ENCODE assay signal across 8 cellular contexts in the genomic region with DNA sequence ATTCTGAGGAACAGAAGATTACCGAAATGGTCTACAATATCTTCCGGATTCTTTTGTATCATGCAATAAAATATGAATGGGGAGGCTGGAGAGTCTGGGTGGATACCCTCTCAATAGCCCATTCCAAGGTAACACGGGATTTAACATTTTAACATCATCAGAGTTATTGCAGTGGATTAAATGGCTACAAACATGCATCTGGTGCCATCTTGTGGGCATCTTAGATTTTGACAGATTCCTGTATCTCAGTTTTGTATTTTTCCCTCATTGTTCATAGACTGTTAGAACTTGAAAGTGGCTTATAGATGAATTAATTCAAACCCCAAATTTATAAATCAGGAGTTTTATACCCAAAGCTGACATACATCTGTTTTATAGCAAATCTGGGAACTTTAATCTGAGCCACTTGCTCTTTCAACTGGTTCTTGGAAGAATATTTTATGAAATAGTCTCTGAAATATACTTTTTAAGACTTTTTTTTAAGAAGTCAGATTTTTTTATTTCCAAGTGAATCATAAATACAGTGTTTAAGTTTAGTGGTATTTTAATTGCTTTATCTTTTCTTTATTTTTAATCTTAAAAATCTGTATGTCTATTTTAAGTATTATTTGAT.
A peak's percentile ranks its signal among the peaks of the same experiment; 100 is the strongest.
DNase-seq lines count a peak whose midpoint lies in the region; ATAC-seq and TF ChIP-seq lines count a peak whose summit lies in the region.

No MANE protein-coding gene starts in this region.

- no peaks in the 10 kb centered on the region for H3K9me3 ChIP-seq in naive thymus-derived CD4-positive, alpha-beta T cell (ENCODE audit: control insufficient read depth in 2 of 3, low read length in 3 of 3)

- H3K4me1 Mint-ChIP-seq in activated CD4-positive, alpha-beta T cell treated with anti-CD3 and anti-CD28 coated beads for 36 hours: peaks cover 2% of the 10 kb centered on the region
- H3K4me1 Mint-ChIP-seq in naive thymus-derived CD4-positive, alpha-beta T cell: peaks cover under 1 to 15% (median 4%) of the 10 kb centered on the region in 7 donors

- no peaks in the 10 kb centered on the region for H3K27me3 ChIP-seq in naive thymus-derived CD4-positive, alpha-beta T cell (ENCODE audit: control insufficient read depth in 2 of 2, insufficient read depth in 2 of 2, low read length in 2 of 2)

- H3K27ac Mint-ChIP-seq in activated CD4-positive, alpha-beta T cell treated with anti-CD3 and anti-CD28 coated beads for 36 hours: no peak overlapping the region
- no peak overlapping the region for H3K27ac Mint-ChIP-seq in naive thymus-derived CD4-positive, alpha-beta T cell

- no peaks in the 10 kb centered on the region for H3K27me3 Mint-ChIP-seq in activated CD4-positive, alpha-beta T cell treated with anti-CD3 and anti-CD28 coated beads for 36 hours
- H3K27me3 Mint-ChIP-seq in naive thymus-derived CD4-positive, alpha-beta T cell: peaks cover 0 to 3% (median 0%) of the 10 kb centered on the region in 5 donors

- intact Hi-C loops in activated CD4-positive, alpha-beta T cell treated with anti-CD3 and anti-CD28 coated beads for 36 hours (cut with DNase I, micrococcal nuclease): loop anchor here (2.0 to 10.0 kb wide), 6 partner anchors 212 to 1932 kb away; partner anchors contain the start of gene NBEA (in 2 of the 2)
- intact Hi-C loops in naive thymus-derived CD4-positive, alpha-beta T cell (cut with micrococcal nuclease): loop anchor here (1.0 to 10.0 kb wide), 6 partner anchors 214 to 1615 kb away; partner anchors contain the start of gene NBEA (in 1 of the 2)

- H3K36me3 Mint-ChIP-seq in activated CD4-positive, alpha-beta T cell treated with anti-CD3 and anti-CD28 coated beads for 36 hours (ENCODE audit: low read depth): no peaks in the 10 kb centered on the region
- peaks cover 0 to 4% (median 0%) of the 10 kb centered on the region in 5 donors for H3K36me3 Mint-ChIP-seq in naive thymus-derived CD4-positive, alpha-beta T cell

- H3K4me1 ChIP-seq in naive thymus-derived CD4-positive, alpha-beta T cell (ENCODE audit: control insufficient read depth in 2 of 2, insufficient read depth in 2 of 2, low read length in 2 of 2): no peaks in the 10 kb centered on the region

- no peak overlapping the region for H3K27ac ChIP-seq in naive thymus-derived CD4-positive, alpha-beta T cell (ENCODE audit: low read depth, low read length)

- peak; percentile 47 for DNase-seq in activated CD4-positive, alpha-beta T cell treated with anti-CD3 and anti-CD28 coated beads for 36 hours
- no peak for DNase-seq in activated CD4-positive, alpha-beta T cell treated with anti-CD3 and anti-CD28 coated beads, Interleukin-2, amount 50 U/mL, for 4 hours
- DNase-seq in M059J (ENCODE audit: low read depth): peak; percentile 58
- DNase-seq in SKM-1 (lab: John Stamatoyannopoulos, UW; ENCODE audit: unreplicated experiment): peak; percentile 6
- peak; percentile 65 for DNase-seq in epithelial cell of esophagus (ENCODE audit: low read depth)
- peak in 5 of 9 donors; percentile 20 to 46 (median 30) for DNase-seq in naive thymus-derived CD4-positive, alpha-beta T cell
- DNase-seq in NCI-H1092 (lab: John Stamatoyannopoulos, UW): no peak

- H3K4me3 ChIP-seq in epithelial cell of esophagus (ENCODE audit: low read length): no peak overlapping the region
- H3K4me3 ChIP-seq in naive thymus-derived CD4-positive, alpha-beta T cell (ENCODE audit: low read length): no peak overlapping the region

- peak; percentile 77 for TF ChIP-seq CTCF in epithelial cell of esophagus (IDR thresholded peaks at IDR 0.05; ENCODE audit: insufficient read depth, low read depth, low read length, missing control alignments)

- H3K9me3 Mint-ChIP-seq in activated CD4-positive, alpha-beta T cell treated with anti-CD3 and anti-CD28 coated beads for 36 hours (ENCODE audit: low read depth): no peaks in the 10 kb centered on the region
- no peaks in the 10 kb centered on the region for H3K9me3 Mint-ChIP-seq in naive thymus-derived CD4-positive, alpha-beta T cell

- ATAC-seq in activated CD4-positive, alpha-beta T cell treated with anti-CD3 and anti-CD28 coated beads for 36 hours: peak; percentile 39
- peak; percentile 85 for ATAC-seq in GM21723 (IDR thresholded peaks at IDR 0.05; ENCODE audit: unreplicated experiment)
- no peak for ATAC-seq in naive thymus-derived CD4-positive, alpha-beta T cell

- no peaks in the 10 kb centered on the region for H3K36me3 ChIP-seq in naive thymus-derived CD4-positive, alpha-beta T cell (ENCODE audit: control insufficient read depth in 2 of 3, insufficient read depth in 3 of 3, low read length in 3 of 3)

- CTCF ChIA-PET in activated CD4-positive, alpha-beta T cell treated with anti-CD3 and anti-CD28 coated beads for 36 hours (lab: Charles Lee): no interaction called here
- CTCF ChIA-PET in naive thymus-derived CD4-positive, alpha-beta T cell (lab: Charles Lee): no interaction called here

- H3K4me3 Mint-ChIP-seq in activated CD4-positive, alpha-beta T cell treated with anti-CD3 and anti-CD28 coated beads for 36 hours: no peak overlapping the region
- H3K4me3 Mint-ChIP-seq in naive thymus-derived CD4-positive, alpha-beta T cell: no peak overlapping the region

- POLR2A ChIA-PET in activated CD4-positive, alpha-beta T cell treated with anti-CD3 and anti-CD28 coated beads for 36 hours (lab: Charles Lee): no interaction called here
- POLR2A ChIA-PET in naive thymus-derived CD4-positive, alpha-beta T cell (lab: Charles Lee): no interaction called here

Comparison
In these comparisons a context has a peak if more than half of its experiments do, and no peak if none do; other contexts are left out.
1. DNase-seq: peak in activated CD4-positive, alpha-beta T cell treated with anti-CD3 and anti-CD28 coated beads for 36 hours (single experiment), M059J (single experiment), SKM-1 (single experiment), epithelial cell of esophagus (single experiment) and naive thymus-derived CD4-positive, alpha-beta T cell (5 of 9); none in activated CD4-positive, alpha-beta T cell treated with anti-CD3 and anti-CD28 coated beads, Interleukin-2, amount 50 U/mL, for 4 hours (0 of 2) and NCI-H1092 (single experiment).